Comparison of ENCODE assay signal across 8 cellular contexts in genomic region chr10:42552188-42553063, GRCh38.
DNase-seq lines count a peak whose midpoint lies in the region; ATAC-seq and TF ChIP-seq lines count a peak whose summit lies in the region.

No MANE protein-coding gene starts in this region.

- H3K27ac ChIP-seq in ascending aorta (peak overlapping the region; percentile 29 to 57), right atrium auricular region (peak overlapping the region; percentile 70 to 75), prostate gland (peak overlapping the region; percentile 61 to 72), urinary bladder (ENCODE audit: low read depth) (peak overlapping the region; percentile 46)

- intact Hi-C loops in ascending aorta (cut with DNase I), result loop anchor here (5.0 kb wide), 4 partner anchors 85 to 1095 kb away; partner anchors contain the start of genes CSGALNACT2, ZNF32 and ZNF33B
- intact Hi-C loops in prostate gland (cut with DNase I), result loop anchor here (10.0 kb wide), 3 partner anchors 82 to 232 kb away; partner anchors contain the start of genes BMS1 and ZNF33B

- WGBS in prostate gland, result under 1% methylated on average over 61 of the region's 61 CpGs
- under 1% methylated on average over 61 of the region's 61 CpGs for WGBS in urinary bladder

- H3K27me3 ChIP-seq in ascending aorta (no peaks in the 10 kb centered on the region), right atrium auricular region (no peaks in the 10 kb centered on the region), prostate gland (replicated peaks; ENCODE audit: insufficient read depth) (no peaks in the 10 kb centered on the region)

- peaks cover 0 to 8% of the 10 kb centered on the region in 2 donors for H3K9me3 ChIP-seq in ascending aorta
- peaks cover 0 to under 1% of the 10 kb centered on the region in 2 donors for H3K9me3 ChIP-seq in right atrium auricular region
- no peaks in the 10 kb centered on the region for H3K9me3 ChIP-seq in prostate gland

- no peak for TF ChIP-seq CTCF in ascending aorta (IDR thresholded peaks at IDR 0.05)
- TF ChIP-seq CTCF in right atrium auricular region (IDR thresholded peaks at IDR 0.05), result no peak
- no peak for TF ChIP-seq CTCF in prostate gland (IDR thresholded peaks at IDR 0.05)

- H3K36me3 ChIP-seq in ascending aorta (peaks cover 0 to 6% of the 10 kb centered on the region in 2 donors), right atrium auricular region (no peaks in the 10 kb centered on the region), prostate gland (no peaks in the 10 kb centered on the region), urinary bladder (ENCODE audit: insufficient read depth) (no peaks in the 10 kb centered on the region)

- peak; percentile 61 for TF ChIP-seq POLR2A in prostate gland (IDR thresholded peaks at IDR 0.05)

- H3K4me3 ChIP-seq in ascending aorta (peak overlapping the region; percentile 68 to 87), right atrium auricular region (peak overlapping the region; percentile 68 to 76), prostate gland (peak overlapping the region; percentile 62 to 68), urinary bladder (ENCODE audit: low read depth, low read length) (peak overlapping the region; percentile 64)

- peak; percentile 93 for ATAC-seq in GM18502 (IDR thresholded peaks at IDR 0.05; ENCODE audit: poor library complexity, unreplicated experiment)
- peak; percentile 95 for ATAC-seq in HG02943 (IDR thresholded peaks at IDR 0.05; ENCODE audit: low read depth, unreplicated experiment)

- H3K4me1 ChIP-seq in ascending aorta, result peaks cover 3 to 6% of the 10 kb centered on the region in 2 donors
- peaks cover 0 to 21% of the 10 kb centered on the region in 2 donors for H3K4me1 ChIP-seq in right atrium auricular region
- peaks cover 4% of the 10 kb centered on the region for H3K4me1 ChIP-seq in prostate gland (replicated peaks)
- no peaks in the 10 kb centered on the region for H3K4me1 ChIP-seq in urinary bladder (ENCODE audit: insufficient read depth)

- DNase-seq in NCI-H187 (lab: John Stamatoyannopoulos, UW) (peak; percentile 77 to 90), T-helper 2 cell (peak; percentile 85 to 98 (median 91)), ascending aorta (ENCODE audit: low spot score in 2 of 2) (peak; percentile 85 to 98), right atrium auricular region (ENCODE audit: low spot score) (peak; percentile 98), prostate gland (ENCODE audit: low spot score) (peak; percentile 98)

Comparison
In these comparisons a context has a peak if more than half of its experiments do, and no peak if none do; other contexts are left out.
1. Peak in every context shown above with its lines: DNase-seq, ATAC-seq, H3K4me3 ChIP-seq and H3K27ac ChIP-seq.